1 cellular context compared by ENCODE assay signal in the genomic region with DNA sequence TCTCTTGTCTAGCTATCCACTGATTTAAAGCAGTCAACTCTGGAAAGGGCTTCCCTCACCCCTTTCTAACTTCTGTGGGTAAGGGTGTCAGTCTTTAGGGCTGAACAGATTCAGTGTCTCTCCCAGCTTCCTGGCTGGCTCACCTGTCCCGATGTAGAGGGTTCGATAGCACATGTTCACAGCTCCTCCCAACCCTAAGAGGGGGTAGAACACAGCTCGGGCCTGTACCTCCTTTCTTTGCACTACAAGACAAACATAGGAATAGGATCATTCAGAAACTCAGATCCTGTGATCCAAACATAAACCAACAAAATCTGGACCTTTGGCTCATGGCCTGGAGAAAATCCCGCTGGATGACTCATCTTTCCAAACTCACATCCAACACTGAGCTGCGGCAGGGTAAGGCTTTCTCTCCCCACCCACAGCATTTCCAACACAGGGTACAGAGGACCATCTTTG.
TF ChIP-seq lines count a peak whose summit lies in the region.

No MANE protein-coding gene starts in this region.

TF ChIP-seq in HepG2, 621 proteins besides CTCF, POLR2A, EP300 and RAD21 (continued from another document and continues in another):
- TF ChIP-seq, protein P1, sequence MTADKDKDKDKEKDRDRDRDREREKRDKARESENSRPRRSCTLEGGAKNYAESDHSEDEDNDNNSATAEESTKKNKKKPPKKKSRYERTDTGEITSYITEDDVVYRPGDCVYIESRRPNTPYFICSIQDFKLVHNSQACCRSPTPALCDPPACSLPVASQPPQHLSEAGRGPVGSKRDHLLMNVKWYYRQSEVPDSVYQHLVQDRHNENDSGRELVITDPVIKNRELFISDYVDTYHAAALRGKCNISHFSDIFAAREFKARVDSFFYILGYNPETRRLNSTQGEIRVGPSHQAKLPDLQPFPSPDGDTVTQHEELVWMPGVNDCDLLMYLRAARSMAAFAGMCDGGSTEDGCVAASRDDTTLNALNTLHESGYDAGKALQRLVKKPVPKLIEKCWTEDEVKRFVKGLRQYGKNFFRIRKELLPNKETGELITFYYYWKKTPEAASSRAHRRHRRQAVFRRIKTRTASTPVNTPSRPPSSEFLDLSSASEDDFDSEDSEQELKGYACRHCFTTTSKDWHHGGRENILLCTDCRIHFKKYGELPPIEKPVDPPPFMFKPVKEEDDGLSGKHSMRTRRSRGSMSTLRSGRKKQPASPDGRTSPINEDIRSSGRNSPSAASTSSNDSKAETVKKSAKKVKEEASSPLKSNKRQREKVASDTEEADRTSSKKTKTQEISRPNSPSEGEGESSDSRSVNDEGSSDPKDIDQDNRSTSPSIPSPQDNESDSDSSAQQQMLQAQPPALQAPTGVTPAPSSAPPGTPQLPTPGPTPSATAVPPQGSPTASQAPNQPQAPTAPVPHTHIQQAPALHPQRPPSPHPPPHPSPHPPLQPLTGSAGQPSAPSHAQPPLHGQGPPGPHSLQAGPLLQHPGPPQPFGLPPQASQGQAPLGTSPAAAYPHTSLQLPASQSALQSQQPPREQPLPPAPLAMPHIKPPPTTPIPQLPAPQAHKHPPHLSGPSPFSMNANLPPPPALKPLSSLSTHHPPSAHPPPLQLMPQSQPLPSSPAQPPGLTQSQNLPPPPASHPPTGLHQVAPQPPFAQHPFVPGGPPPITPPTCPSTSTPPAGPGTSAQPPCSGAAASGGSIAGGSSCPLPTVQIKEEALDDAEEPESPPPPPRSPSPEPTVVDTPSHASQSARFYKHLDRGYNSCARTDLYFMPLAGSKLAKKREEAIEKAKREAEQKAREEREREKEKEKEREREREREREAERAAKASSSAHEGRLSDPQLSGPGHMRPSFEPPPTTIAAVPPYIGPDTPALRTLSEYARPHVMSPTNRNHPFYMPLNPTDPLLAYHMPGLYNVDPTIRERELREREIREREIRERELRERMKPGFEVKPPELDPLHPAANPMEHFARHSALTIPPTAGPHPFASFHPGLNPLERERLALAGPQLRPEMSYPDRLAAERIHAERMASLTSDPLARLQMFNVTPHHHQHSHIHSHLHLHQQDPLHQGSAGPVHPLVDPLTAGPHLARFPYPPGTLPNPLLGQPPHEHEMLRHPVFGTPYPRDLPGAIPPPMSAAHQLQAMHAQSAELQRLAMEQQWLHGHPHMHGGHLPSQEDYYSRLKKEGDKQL (CRISPR knock-in tag; IDR thresholded peaks at IDR 0.05; ENCODE audit: low read depth): peak; percentile 43; the same call in 1 of the 2 replicates
- no peak for TF ChIP-seq ZNF160 (CRISPR knock-in tag; IDR thresholded peaks at IDR 0.05)
- TF ChIP-seq IKZF1 (IDR thresholded peaks at IDR 0.05): no peak
- no peak for TF ChIP-seq NR1H2 (CRISPR knock-in tag; IDR thresholded peaks at IDR 0.05; ENCODE audit: borderline replicate concordance, low read depth)
- TF ChIP-seq, protein P2, sequence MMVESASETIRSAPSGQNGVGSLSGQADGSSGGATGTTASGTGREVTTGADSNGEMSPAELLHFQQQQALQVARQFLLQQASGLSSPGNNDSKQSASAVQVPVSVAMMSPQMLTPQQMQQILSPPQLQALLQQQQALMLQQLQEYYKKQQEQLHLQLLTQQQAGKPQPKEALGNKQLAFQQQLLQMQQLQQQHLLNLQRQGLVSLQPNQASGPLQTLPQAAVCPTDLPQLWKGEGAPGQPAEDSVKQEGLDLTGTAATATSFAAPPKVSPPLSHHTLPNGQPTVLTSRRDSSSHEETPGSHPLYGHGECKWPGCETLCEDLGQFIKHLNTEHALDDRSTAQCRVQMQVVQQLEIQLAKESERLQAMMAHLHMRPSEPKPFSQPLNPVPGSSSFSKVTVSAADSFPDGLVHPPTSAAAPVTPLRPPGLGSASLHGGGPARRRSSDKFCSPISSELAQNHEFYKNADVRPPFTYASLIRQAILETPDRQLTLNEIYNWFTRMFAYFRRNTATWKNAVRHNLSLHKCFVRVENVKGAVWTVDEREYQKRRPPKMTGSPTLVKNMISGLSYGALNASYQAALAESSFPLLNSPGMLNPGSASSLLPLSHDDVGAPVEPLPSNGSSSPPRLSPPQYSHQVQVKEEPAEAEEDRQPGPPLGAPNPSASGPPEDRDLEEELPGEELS (CRISPR knock-in tag; IDR thresholded peaks at IDR 0.05): 0 out of 2 replicates have a peak, but pooled peaks have one; percentile 16
- no peak for TF ChIP-seq MED8 (CRISPR knock-in tag; IDR thresholded peaks at IDR 0.05; ENCODE audit: insufficient replicate concordance)
- TF ChIP-seq, protein P3, sequence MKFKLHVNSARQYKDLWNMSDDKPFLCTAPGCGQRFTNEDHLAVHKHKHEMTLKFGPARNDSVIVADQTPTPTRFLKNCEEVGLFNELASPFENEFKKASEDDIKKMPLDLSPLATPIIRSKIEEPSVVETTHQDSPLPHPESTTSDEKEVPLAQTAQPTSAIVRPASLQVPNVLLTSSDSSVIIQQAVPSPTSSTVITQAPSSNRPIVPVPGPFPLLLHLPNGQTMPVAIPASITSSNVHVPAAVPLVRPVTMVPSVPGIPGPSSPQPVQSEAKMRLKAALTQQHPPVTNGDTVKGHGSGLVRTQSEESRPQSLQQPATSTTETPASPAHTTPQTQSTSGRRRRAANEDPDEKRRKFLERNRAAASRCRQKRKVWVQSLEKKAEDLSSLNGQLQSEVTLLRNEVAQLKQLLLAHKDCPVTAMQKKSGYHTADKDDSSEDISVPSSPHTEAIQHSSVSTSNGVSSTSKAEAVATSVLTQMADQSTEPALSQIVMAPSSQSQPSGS (CRISPR knock-in tag; IDR thresholded peaks at IDR 0.05): no peak
- no peak for TF ChIP-seq ZNF343 (CRISPR knock-in tag; IDR thresholded peaks at IDR 0.05)
- 0 out of 2 replicates have a peak, but pooled peaks have one; percentile 59 for TF ChIP-seq HDAC2 (CRISPR knock-in tag; IDR thresholded peaks at IDR 0.05)
- TF ChIP-seq MIER2 (CRISPR knock-in tag; IDR thresholded peaks at IDR 0.05): no peak
- TF ChIP-seq NCOR1 (IDR thresholded peaks at IDR 0.05; ENCODE audit: borderline replicate concordance, low read length): no peak
- no peak for TF ChIP-seq ZNF713 (CRISPR knock-in tag; IDR thresholded peaks at IDR 0.05)
- TF ChIP-seq, protein P4, sequence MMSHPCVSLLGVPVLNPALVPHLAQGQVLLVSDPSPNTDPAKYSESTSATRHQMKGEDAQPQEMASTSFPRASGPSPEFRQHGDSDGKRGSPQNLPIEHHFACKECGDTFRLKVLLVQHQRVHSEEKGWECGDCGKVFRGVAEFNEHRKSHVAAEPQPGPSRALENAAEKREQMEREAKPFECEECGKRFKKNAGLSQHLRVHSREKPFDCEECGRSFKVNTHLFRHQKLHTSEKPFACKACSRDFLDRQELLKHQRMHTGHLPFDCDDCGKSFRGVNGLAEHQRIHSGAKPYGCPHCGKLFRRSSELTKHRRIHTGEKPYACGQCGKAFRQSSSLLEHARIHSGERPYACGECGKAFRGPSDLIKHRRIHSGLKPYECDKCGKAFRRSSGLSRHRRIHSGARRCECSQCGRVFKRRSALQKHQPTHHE (CRISPR knock-in tag; IDR thresholded peaks at IDR 0.05; ENCODE audit: borderline replicate concordance): no peak
- TF ChIP-seq, protein P5, sequence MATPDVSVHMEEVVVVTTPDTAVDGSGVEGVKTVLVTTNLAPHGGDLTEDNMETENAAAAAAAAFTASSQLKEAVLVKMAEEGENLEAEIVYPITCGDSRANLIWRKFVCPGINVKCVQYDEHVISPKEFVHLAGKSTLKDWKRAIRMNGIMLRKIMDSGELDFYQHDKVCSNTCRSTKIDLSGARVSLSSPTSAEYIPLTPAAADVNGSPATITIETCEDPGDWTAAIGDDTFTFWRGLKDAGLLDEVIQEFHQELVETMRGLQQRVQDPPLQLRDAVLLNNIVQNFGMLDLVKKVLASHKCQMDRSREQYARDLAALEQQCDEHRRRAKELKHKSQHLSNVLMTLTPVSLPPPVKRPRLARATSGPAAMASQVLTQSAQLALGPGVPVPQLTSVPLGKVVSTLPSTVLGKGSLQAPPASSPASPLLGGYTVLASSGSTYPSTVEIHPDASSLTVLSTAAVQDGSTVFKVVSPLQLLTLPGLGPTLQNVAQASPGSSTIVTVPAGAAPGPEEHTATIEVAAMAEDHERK (CRISPR knock-in tag; IDR thresholded peaks at IDR 0.05; ENCODE audit: low read depth): no peak
- no peak for TF ChIP-seq GATAD1 (CRISPR knock-in tag; IDR thresholded peaks at IDR 0.05)
- peak; percentile 44 for TF ChIP-seq TEAD3 (CRISPR knock-in tag; optimal IDR thresholded peaks at IDR 0.05; ENCODE audit: borderline replicate concordance)
- TF ChIP-seq, protein P6, sequence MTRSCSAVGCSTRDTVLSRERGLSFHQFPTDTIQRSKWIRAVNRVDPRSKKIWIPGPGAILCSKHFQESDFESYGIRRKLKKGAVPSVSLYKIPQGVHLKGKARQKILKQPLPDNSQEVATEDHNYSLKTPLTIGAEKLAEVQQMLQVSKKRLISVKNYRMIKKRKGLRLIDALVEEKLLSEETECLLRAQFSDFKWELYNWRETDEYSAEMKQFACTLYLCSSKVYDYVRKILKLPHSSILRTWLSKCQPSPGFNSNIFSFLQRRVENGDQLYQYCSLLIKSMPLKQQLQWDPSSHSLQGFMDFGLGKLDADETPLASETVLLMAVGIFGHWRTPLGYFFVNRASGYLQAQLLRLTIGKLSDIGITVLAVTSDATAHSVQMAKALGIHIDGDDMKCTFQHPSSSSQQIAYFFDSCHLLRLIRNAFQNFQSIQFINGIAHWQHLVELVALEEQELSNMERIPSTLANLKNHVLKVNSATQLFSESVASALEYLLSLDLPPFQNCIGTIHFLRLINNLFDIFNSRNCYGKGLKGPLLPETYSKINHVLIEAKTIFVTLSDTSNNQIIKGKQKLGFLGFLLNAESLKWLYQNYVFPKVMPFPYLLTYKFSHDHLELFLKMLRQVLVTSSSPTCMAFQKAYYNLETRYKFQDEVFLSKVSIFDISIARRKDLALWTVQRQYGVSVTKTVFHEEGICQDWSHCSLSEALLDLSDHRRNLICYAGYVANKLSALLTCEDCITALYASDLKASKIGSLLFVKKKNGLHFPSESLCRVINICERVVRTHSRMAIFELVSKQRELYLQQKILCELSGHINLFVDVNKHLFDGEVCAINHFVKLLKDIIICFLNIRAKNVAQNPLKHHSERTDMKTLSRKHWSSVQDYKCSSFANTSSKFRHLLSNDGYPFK (CRISPR knock-in tag; IDR thresholded peaks at IDR 0.05; ENCODE audit: borderline replicate concordance): no peak
- TF ChIP-seq, protein P7, sequence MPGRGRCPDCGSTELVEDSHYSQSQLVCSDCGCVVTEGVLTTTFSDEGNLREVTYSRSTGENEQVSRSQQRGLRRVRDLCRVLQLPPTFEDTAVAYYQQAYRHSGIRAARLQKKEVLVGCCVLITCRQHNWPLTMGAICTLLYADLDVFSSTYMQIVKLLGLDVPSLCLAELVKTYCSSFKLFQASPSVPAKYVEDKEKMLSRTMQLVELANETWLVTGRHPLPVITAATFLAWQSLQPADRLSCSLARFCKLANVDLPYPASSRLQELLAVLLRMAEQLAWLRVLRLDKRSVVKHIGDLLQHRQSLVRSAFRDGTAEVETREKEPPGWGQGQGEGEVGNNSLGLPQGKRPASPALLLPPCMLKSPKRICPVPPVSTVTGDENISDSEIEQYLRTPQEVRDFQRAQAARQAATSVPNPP (CRISPR knock-in tag; IDR thresholded peaks at IDR 0.05): no peak
- TF ChIP-seq ZSCAN20 (CRISPR knock-in tag; IDR thresholded peaks at IDR 0.05; ENCODE audit: borderline replicate concordance): no peak
- 0 out of 2 replicates have a peak, but pooled peaks have one; percentile 41 for TF ChIP-seq CC2D1A (CRISPR knock-in tag; IDR thresholded peaks at IDR 0.05)
- TF ChIP-seq NFE2 (CRISPR knock-in tag; IDR thresholded peaks at IDR 0.05): no peak
- TF ChIP-seq, protein P8, sequence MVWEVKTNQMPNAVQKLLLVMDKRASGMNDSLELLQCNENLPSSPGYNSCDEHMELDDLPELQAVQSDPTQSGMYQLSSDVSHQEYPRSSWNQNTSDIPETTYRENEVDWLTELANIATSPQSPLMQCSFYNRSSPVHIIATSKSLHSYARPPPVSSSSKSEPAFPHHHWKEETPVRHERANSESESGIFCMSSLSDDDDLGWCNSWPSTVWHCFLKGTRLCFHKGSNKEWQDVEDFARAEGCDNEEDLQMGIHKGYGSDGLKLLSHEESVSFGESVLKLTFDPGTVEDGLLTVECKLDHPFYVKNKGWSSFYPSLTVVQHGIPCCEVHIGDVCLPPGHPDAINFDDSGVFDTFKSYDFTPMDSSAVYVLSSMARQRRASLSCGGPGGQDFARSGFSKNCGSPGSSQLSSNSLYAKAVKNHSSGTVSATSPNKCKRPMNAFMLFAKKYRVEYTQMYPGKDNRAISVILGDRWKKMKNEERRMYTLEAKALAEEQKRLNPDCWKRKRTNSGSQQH (CRISPR knock-in tag; IDR thresholded peaks at IDR 0.05; ENCODE audit: low read depth): 0 out of 2 replicates have a peak, but pooled peaks have one; percentile 43
- TF ChIP-seq, protein P9, sequence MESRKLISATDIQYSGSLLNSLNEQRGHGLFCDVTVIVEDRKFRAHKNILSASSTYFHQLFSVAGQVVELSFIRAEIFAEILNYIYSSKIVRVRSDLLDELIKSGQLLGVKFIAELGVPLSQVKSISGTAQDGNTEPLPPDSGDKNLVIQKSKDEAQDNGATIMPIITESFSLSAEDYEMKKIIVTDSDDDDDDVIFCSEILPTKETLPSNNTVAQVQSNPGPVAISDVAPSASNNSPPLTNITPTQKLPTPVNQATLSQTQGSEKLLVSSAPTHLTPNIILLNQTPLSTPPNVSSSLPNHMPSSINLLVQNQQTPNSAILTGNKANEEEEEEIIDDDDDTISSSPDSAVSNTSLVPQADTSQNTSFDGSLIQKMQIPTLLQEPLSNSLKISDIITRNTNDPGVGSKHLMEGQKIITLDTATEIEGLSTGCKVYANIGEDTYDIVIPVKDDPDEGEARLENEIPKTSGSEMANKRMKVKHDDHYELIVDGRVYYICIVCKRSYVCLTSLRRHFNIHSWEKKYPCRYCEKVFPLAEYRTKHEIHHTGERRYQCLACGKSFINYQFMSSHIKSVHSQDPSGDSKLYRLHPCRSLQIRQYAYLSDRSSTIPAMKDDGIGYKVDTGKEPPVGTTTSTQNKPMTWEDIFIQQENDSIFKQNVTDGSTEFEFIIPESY (CRISPR knock-in tag; IDR thresholded peaks at IDR 0.05): peak; percentile 13; the same call in 1 of the 2 replicates
- TF ChIP-seq, protein P10, sequence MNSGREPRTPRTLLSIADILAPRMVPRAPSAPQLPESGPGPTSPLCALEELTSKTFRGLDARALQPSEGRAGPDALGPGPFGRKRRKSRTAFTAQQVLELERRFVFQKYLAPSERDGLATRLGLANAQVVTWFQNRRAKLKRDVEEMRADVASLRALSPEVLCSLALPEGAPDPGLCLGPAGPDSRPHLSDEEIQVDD (CRISPR knock-in tag; IDR thresholded peaks at IDR 0.05; ENCODE audit: borderline replicate concordance): no peak
